39 cellular contexts compared by ENCODE assay signal in the genomic region with DNA sequence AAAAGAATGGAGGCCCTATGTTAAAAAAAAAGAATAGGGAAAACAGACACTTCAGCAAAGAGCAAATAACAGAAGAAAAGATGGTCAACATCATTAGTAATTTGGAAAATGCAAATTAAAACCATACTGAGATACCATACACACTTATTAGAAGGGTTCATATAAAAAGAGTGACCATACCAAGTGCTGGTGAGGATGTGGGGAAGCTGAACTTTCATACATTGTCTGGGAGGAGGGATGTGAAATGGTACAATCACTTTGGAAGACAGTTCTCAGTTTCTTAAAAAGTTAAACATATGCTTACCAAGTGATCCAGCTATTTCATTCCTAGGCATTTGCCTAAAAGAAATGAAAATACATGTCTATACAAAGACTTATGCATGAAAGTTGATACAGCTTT.
"Had no signal": no experiment of that assay in that cellular context is flagged by ENCODE, and none has a peak within 500 bp of the region (broad histone marks: within the 10 kb centered on the region; RNA-seq: fewer than 3 reads in every experiment).

No MANE protein-coding gene starts in this region.

- FAIRE-seq: bronchial epithelial cell, colon had no signal

- H3K9me3 Mint-ChIP-seq: activated naive CD4-positive, alpha-beta T cell treated with anti-CD3 and anti-CD28 coated beads, Interleukin-2, amount 10 ng/mL, durations not matched to agents 7 days and 5 days; activated naive CD4-positive, alpha-beta T cell treated with anti-CD3 and anti-CD28 coated beads, Interleukin-2, amount 50 U/mL, for 24 hours; activated naive CD8-positive, alpha-beta T cell treated with anti-CD3 and anti-CD28 coated beads, Interleukin-2, amount 10 ng/mL, durations not matched to agents 7 days and 5 days; activated T-cell treated with anti-CD3 and anti-CD28 coated beads, Interleukin-2, amount 50 U/mL, for 72 hours; central memory CD8-positive, alpha-beta T cell had no signal

- H3K9me3 ChIP-seq: adrenal gland, ascending aorta, body of pancreas, breast epithelium had no signal

- H3K4me3 ChIP-seq: adrenal gland, ascending aorta, body of pancreas, breast epithelium, cardiac muscle cell had no signal

- H3K36me3 Mint-ChIP-seq: activated naive CD4-positive, alpha-beta T cell treated with anti-CD3 and anti-CD28 coated beads, Interleukin-2, amount 10 ng/mL, durations not matched to agents 7 days and 5 days; activated naive CD4-positive, alpha-beta T cell treated with anti-CD3 and anti-CD28 coated beads, Interleukin-2, amount 50 U/mL, for 24 hours; activated naive CD4-positive, alpha-beta T cell treated with anti-CD3 and anti-CD28 coated beads, Interleukin-2, amount 50 U/mL, for 72 hours; activated naive CD8-positive, alpha-beta T cell; activated naive CD8-positive, alpha-beta T cell treated with anti-CD3 and anti-CD28 coated beads for 36 hours; activated naive CD8-positive, alpha-beta T cell treated with anti-CD3 and anti-CD28 coated beads, Interleukin-2, amount 10 ng/mL, durations not matched to agents 7 days and 5 days; brain had no signal

- H3K27me3 Mint-ChIP-seq: activated naive CD4-positive, alpha-beta T cell treated with anti-CD3 and anti-CD28 coated beads, Interleukin-2, amount 10 ng/mL, durations not matched to agents 7 days and 5 days; central memory CD8-positive, alpha-beta T cell had no signal

- H3K36me3 ChIP-seq: adrenal gland, ascending aorta, brain microvascular endothelial cell, breast epithelium, cardiac muscle cell had no signal

- H3K4me3 Mint-ChIP-seq: activated naive CD4-positive, alpha-beta T cell treated with anti-CD3 and anti-CD28 coated beads for 36 hours; activated naive CD4-positive, alpha-beta T cell treated with anti-CD3 and anti-CD28 coated beads, Interleukin-2, amount 10 ng/mL, durations not matched to agents 7 days and 5 days; activated naive CD4-positive, alpha-beta T cell treated with anti-CD3 and anti-CD28 coated beads, Interleukin-2, amount 50 U/mL, for 24 hours; activated naive CD8-positive, alpha-beta T cell; activated naive CD8-positive, alpha-beta T cell treated with anti-CD3 and anti-CD28 coated beads for 36 hours; activated naive CD8-positive, alpha-beta T cell treated with anti-CD3 and anti-CD28 coated beads, Interleukin-2, amount 10 ng/mL, durations not matched to agents 7 days and 5 days; activated naive CD8-positive, alpha-beta T cell treated with anti-CD3 and anti-CD28 coated beads, Interleukin-2, amount 50 U/mL, for 24 hours; activated T-cell treated with anti-CD3 and anti-CD28 coated beads, Interleukin-2, amount 50 U/mL, for 24 hours; activated T-cell treated with anti-CD3 and anti-CD28 coated beads, Interleukin-2, amount 50 U/mL, for 4 hours; activated T-cell treated with anti-CD3 and anti-CD28 coated beads, Interleukin-2, amount 50 U/mL, for 72 hours; activated T-helper 1 cell treated with anti-CD3 and anti-CD28 coated beads, Interleukin-12 subunit alpha, Interleukin-12 subunit beta, Interleukin-2, Interleukin-4 antibody, amounts not matched to agents 30 ng/mL and 10 ng/mL and 1 ng/mL, durations not matched to agents 14 hours and 24 hours and 36 hours; activated T-helper 17 cell treated with anti-CD3 and anti-CD28 coated beads, Interleukin-2, amount 50 U/mL, for 72 hours; brain; central memory CD8-positive, alpha-beta T cell had no signal

- H3K27me3 ChIP-seq: adrenal gland, ascending aorta, body of pancreas, breast epithelium, cardiac muscle cell had no signal

- H3K4me1 ChIP-seq: adrenal gland had no signal

- ATAC-seq: activated naive CD4-positive, alpha-beta T cell treated with anti-CD3 and anti-CD28 coated beads, Interleukin-2, amount 50 U/mL, for 72 hours; activated naive CD8-positive, alpha-beta T cell treated with anti-CD3 and anti-CD28 coated beads, Interleukin-2, amount 50 U/mL, for 24 hours; activated T-cell treated with anti-CD3 and anti-CD28 coated beads, Interleukin-2, amount 50 U/mL, for 4 hours; activated T-cell treated with anti-CD3 and anti-CD28 coated beads, Interleukin-2, amount 50 U/mL, for 72 hours; activated T-helper 17 cell treated with anti-CD3 and anti-CD28 coated beads, Interleukin-2, amount 50 U/mL, for 72 hours; body of pancreas had no signal

- H3K27ac Mint-ChIP-seq: activated naive CD4-positive, alpha-beta T cell treated with anti-CD3 and anti-CD28 coated beads for 36 hours; activated naive CD4-positive, alpha-beta T cell treated with anti-CD3 and anti-CD28 coated beads, Interleukin-2, amount 10 ng/mL, durations not matched to agents 7 days and 5 days; activated naive CD4-positive, alpha-beta T cell treated with anti-CD3 and anti-CD28 coated beads, Interleukin-2, amount 50 U/mL, for 24 hours; activated naive CD4-positive, alpha-beta T cell treated with anti-CD3 and anti-CD28 coated beads, Interleukin-2, amount 50 U/mL, for 72 hours; activated naive CD8-positive, alpha-beta T cell; activated naive CD8-positive, alpha-beta T cell treated with anti-CD3 and anti-CD28 coated beads for 36 hours; activated naive CD8-positive, alpha-beta T cell treated with anti-CD3 and anti-CD28 coated beads, Interleukin-2, amount 10 ng/mL, durations not matched to agents 7 days and 5 days; activated naive CD8-positive, alpha-beta T cell treated with anti-CD3 and anti-CD28 coated beads, Interleukin-2, amount 50 U/mL, for 24 hours; activated T-cell treated with anti-CD3 and anti-CD28 coated beads, Interleukin-2, amount 50 U/mL, for 24 hours; activated T-cell treated with anti-CD3 and anti-CD28 coated beads, Interleukin-2, amount 50 U/mL, for 72 hours; activated T-helper 1 cell treated with anti-CD3 and anti-CD28 coated beads, Interleukin-12 subunit alpha, Interleukin-12 subunit beta, Interleukin-2, Interleukin-4 antibody, amounts not matched to agents 30 ng/mL and 10 ng/mL and 1 ng/mL, durations not matched to agents 14 hours and 24 hours and 36 hours; activated T-helper 17 cell treated with anti-CD3 and anti-CD28 coated beads, Interleukin-2, amount 50 U/mL, for 72 hours; activated T-helper 2 cell treated with anti-CD3 and anti-CD28 coated beads, Interferon-gamma antibody, Interleukin-2, Interleukin-4, amounts not matched to agents 10 μg/mL and 5 μg/mL and 100 μg/mL, durations not matched to agents 14 hours and 24 hours and 36 hours; brain had no signal

- DNase-seq: activated effector memory CD4-positive, alpha-beta T cell treated with anti-CD3 and anti-CD28 coated beads, Interleukin-2, amount 50 U/mL, for 16 hours; activated effector memory CD4-positive, alpha-beta T cell treated with Interleukin-2 at 50 U/mL for 16 hours; activated gamma-delta T cell; activated gamma-delta T cell treated with Interleukin-2 at 50 U/mL for 16 hours; activated naive CD4-positive, alpha-beta T cell; activated naive CD4-positive, alpha-beta T cell treated with anti-CD3 and anti-CD28 coated beads for 36 hours; activated naive CD4-positive, alpha-beta T cell treated with anti-CD3 and anti-CD28 coated beads, Interleukin-2, amount 10 ng/mL, durations not matched to agents 7 days and 5 days; activated naive CD4-positive, alpha-beta T cell treated with anti-CD3 and anti-CD28 coated beads, Interleukin-2, amount 50 U/mL, for 16 hours; activated naive CD4-positive, alpha-beta T cell treated with Interleukin-2 at 50 U/mL for 16 hours; activated naive CD8-positive, alpha-beta T cell treated with anti-CD3 and anti-CD28 coated beads for 36 hours; activated naive CD8-positive, alpha-beta T cell treated with anti-CD3 and anti-CD28 coated beads, Interleukin-2, amount 10 ng/mL, durations not matched to agents 7 days and 5 days; activated naive CD8-positive, alpha-beta T cell treated with anti-CD3 and anti-CD28 coated beads, Interleukin-2, amount 50 U/mL, for 24 hours; activated T-cell treated with anti-CD3 and anti-CD28 coated beads, Interleukin-2, amount 50 U/mL, for 24 hours; activated T-cell treated with anti-CD3 and anti-CD28 coated beads, Interleukin-2, amount 50 U/mL, for 4 hours; activated T-cell treated with anti-CD3 and anti-CD28 coated beads, Interleukin-2, amount 50 U/mL, for 48 hours; activated T-cell treated with anti-CD3 and anti-CD28 coated beads, Interleukin-2, amount 50 U/mL, for 72 hours; adrenal gland; amniotic stem cell; amygdala; anterior cingulate cortex; aorta; body of pancreas; brain microvascular endothelial cell; caudate nucleus; central memory CD4-positive, alpha-beta T cell; cerebellar nuclear complex had no signal

- H3K27ac ChIP-seq: adrenal gland, ascending aorta, body of pancreas, brain microvascular endothelial cell, breast epithelium, cardiac muscle cell had no signal

- H3K4me1 Mint-ChIP-seq: activated naive CD4-positive, alpha-beta T cell treated with anti-CD3 and anti-CD28 coated beads, Interleukin-2, amount 10 ng/mL, durations not matched to agents 7 days and 5 days; activated naive CD4-positive, alpha-beta T cell treated with anti-CD3 and anti-CD28 coated beads, Interleukin-2, amount 50 U/mL, for 24 hours; activated naive CD8-positive, alpha-beta T cell treated with anti-CD3 and anti-CD28 coated beads for 36 hours; activated naive CD8-positive, alpha-beta T cell treated with anti-CD3 and anti-CD28 coated beads, Interleukin-2, amount 10 ng/mL, durations not matched to agents 7 days and 5 days; activated naive CD8-positive, alpha-beta T cell treated with anti-CD3 and anti-CD28 coated beads, Interleukin-2, amount 50 U/mL, for 24 hours; activated T-helper 17 cell treated with anti-CD3 and anti-CD28 coated beads, Interleukin-2, amount 50 U/mL, for 72 hours; central memory CD8-positive, alpha-beta T cell had no signal
